9 cellular contexts compared by ENCODE assay signal in the genomic region with DNA sequence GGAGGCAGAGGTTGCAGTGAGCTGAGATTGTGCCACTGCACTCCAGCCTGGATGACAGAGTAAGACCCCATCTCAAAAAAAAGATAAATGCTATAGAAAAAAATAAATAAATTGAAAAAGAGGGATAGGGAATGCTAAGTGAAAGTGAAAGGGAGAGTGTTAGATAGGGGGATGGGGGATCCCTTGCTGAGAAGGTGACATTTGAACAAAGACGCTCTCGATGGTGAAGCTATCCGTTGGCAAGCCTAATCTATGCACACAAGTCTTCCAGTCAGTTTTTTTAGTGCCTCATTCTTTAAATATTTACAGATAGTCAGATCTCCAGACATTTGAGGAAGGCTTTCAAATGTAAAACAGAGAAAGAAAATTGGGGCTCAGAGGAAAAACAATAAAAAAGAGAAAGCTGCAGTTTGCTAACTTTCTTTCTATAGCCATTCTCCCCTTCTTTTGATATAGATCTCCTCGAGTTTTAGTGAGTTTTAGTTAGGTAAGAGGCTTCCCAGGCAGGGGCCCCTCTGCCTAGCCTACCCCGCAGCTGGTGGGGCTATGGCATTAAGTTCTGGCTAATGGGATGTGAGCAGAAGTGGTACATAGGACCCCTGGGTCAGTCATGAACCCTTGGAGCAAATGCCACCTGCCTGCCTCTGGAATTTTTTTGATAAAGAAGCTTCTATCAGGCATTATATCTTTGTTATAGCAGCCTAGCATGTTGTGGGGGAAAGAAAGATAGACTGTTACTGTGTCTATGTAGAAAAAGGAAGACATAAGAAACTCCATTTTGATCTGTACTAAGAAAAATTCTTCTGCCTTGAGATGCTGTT. TPM values are rescaled to one million over a fixed set of nuclear protein-coding genes. Genes with fewer than 3 reads are reported as not detected.
DNase-seq lines count a peak whose midpoint lies in the region; TF ChIP-seq lines count a peak whose summit lies in the region.
"Had no signal": no experiment of that assay in that cellular context is flagged by ENCODE, and none has a peak within 500 bp of the region (broad histone marks: within the 10 kb centered on the region; RNA-seq: fewer than 3 reads in every experiment).

No MANE protein-coding gene starts in this region.

- TF ChIP-seq POLR2A in prostate gland (IDR thresholded peaks at IDR 0.05) = no peak

- TF ChIP-seq CTCF in Calu3 (IDR thresholded peaks at IDR 0.05; ENCODE audit: unreplicated experiment) = no peak
- no peak for TF ChIP-seq CTCF in VCaP (conservative IDR thresholded peaks at IDR 0.05)
- no peak for TF ChIP-seq CTCF in prostate gland (IDR thresholded peaks at IDR 0.05)

- H3K36me3 ChIP-seq in iPS-18a (ENCODE audit: control insufficient read depth, low read depth, low read length) (no peaks in the 10 kb centered on the region), prostate gland (no peaks in the 10 kb centered on the region)

- no peaks in the 10 kb centered on the region for H3K27me3 Mint-ChIP-seq in Calu3 (ENCODE audit: unreplicated experiment)

- H3K27me3 ChIP-seq in iPS-18a (ENCODE audit: control insufficient read depth, insufficient read depth, low read length) (no peaks in the 10 kb centered on the region), prostate gland (replicated peaks; ENCODE audit: insufficient read depth) (no peaks in the 10 kb centered on the region)

- H3K9me3 ChIP-seq in iPS-18a (ENCODE audit: control insufficient read depth, low read depth, low read length) (no peaks in the 10 kb centered on the region), prostate gland (no peaks in the 10 kb centered on the region)

- H3K9me3 Mint-ChIP-seq in Calu3 (ENCODE audit: low read depth, unreplicated experiment) = no peaks in the 10 kb centered on the region

- peak overlapping the region; percentile 26 for H3K4me3 ChIP-seq in iPS-18a (ENCODE audit: low read length)
- no peak overlapping the region for H3K4me3 ChIP-seq in prostate gland

- peaks cover 23% of the 10 kb centered on the region for H3K4me1 ChIP-seq in iPS-18a (ENCODE audit: control insufficient read depth, low read depth, low read length)
- peaks cover 28% of the 10 kb centered on the region for H3K4me1 ChIP-seq in prostate gland (replicated peaks)

- peak overlapping the region; percentile 15 for H3K27ac Mint-ChIP-seq in Calu3 (ENCODE audit: unreplicated experiment)

- H3K9ac ChIP-seq in iPS-18a (ENCODE audit: low read length) = no peak overlapping the region

- WGBS in prostate gland = 23% methylated on average over 5 of the region's 5 CpGs

- peaks cover 55% of the 10 kb centered on the region for H3K4me1 Mint-ChIP-seq in Calu3 (ENCODE audit: low read depth, unreplicated experiment)

- H3K27ac ChIP-seq in VCaP (peak overlapping the region; percentile 79), iPS-18a (ENCODE audit: low read length) (no peak overlapping the region), prostate gland (peak overlapping the region; percentile 68 to 85)

- BruUV-seq in Calu3 (replicated peaks; lab: Mats Ljungman, UMichigan) = no TSS peak

- H3K36me3 Mint-ChIP-seq in Calu3 (ENCODE audit: insufficient read depth, unreplicated experiment) = peaks cover 5% of the 10 kb centered on the region

- DNase-seq in Calu3 (no peak), prostate gland (ENCODE audit: low spot score) (no peak), NCI-H2107 (lab: John Stamatoyannopoulos, UW) (no peak), SIG-M5 treated with dmso at 0.1 percent for 504 hours (lab: John Stamatoyannopoulos, UW; ENCODE audit: unreplicated experiment) (no peak), SIG-M5 (lab: John Stamatoyannopoulos, UW) (no peak)
- DNase-seq: effector CD4-positive, alpha-beta T cell; stimulated activated CD4-positive, alpha-beta T cell treated with anti-CD3 and anti-CD28 coated beads, Interleukin-1b, Interleukin-23, amount 100 ng/mL, for 48 hours had no signal

- no peak overlapping the region for H3K4me3 Mint-ChIP-seq in Calu3 (ENCODE audit: low read depth, unreplicated experiment)

- intact Hi-C loops in Calu3 (cut with micrococcal nuclease; ENCODE audit: unreplicated experiment) (no loop called here), prostate gland (cut with DNase I) (no loop called here)

- CTCF ChIA-PET in Calu3 (lab: Charles Lee) = interaction anchor here (1.0 to 1.3 kb wide), 2 partner anchors 21 to 29 kb away, joined by 4 read pairs; no protein-coding TSS in a partner anchor

RNA-seq across cellular contexts. Expression of a gene that starts 12.0 kb away (rescaled TPM):
- total RNA-seq in Calu3 (2022) = 27.9 and 33.7 TPM in 2 replicates
- total RNA-seq in prostate gland = 10 to 100 TPM; 16.6 to 34.8 TPM
